ENCODE assay signal across 12 cellular contexts in the genomic region with DNA sequence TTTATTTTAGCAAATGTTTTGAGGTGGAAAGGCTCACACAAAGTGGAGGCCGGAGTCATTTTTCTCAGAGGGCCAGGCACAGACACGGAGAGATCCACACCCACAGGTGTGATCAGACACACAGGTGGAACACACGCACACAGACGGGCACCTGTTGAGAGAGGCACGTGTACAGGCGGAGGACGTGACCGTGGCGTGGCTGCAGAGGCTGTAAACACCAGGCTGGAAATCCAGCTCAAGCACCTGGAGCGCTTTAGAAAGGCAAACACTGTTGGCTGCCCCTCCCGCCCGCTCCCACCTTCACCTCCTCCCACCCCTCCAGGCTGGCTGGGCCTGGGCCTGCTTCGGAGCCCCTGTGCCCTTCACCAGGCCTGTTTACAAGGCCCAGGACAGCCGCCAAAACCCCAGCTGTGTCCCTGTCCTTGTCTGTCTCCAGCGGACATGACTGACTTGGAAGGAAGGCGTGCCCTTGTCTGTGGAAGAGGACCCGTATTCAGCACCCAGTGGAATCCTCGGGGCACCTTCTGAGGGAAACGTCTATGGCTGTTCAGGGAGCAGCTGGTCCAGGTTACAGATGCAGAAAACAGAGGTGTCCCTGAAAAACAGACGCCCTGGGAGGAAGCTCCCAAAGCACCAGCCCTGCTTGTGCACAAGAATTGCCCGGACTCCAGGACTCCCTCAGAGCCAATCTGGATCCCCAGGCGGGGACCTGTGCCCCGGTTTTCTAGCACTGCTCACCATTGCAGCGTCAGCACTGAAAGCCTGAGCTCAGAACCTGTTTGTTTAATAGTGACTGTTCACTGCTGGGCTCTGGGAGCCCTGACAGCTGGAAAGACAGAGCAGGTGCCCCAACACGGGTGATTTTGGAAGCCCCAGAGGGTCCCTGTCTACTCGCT.
DNase-seq lines count a peak whose midpoint lies in the region; ATAC-seq and TF ChIP-seq lines count a peak whose summit lies in the region.
"Had no signal": no experiment of that assay in that cellular context is flagged by ENCODE, and none has a peak within 500 bp of the region (broad histone marks: within the 10 kb centered on the region; RNA-seq: fewer than 3 reads in every experiment).

No MANE protein-coding gene starts in this region.

- TF ChIP-seq EP300 in transverse colon (IDR thresholded peaks at IDR 0.05; ENCODE audit: low read depth) = no peak

- H3K9me3 ChIP-seq in mucosa of rectum (ENCODE audit: control insufficient read depth in 2 of 2, low read length in 2 of 2) = no peaks in the 10 kb centered on the region
- H3K9me3 ChIP-seq in transverse colon = no peaks in the 10 kb centered on the region

- TF ChIP-seq CTCF in transverse colon (IDR thresholded peaks at IDR 0.05) (no peak), foreskin fibroblast (IDR thresholded peaks at IDR 0.05; ENCODE audit: low read depth, low read length) (no peak)

- WGBS in transverse colon (ENCODE audit: low coverage in 1 of 2), 2 donors = 0 to 37% methylated on average over 1 to 23 of the region's 26 CpGs

- in situ Hi-C loops in transverse colon (cut with MboI; ENCODE audit: low pct_ligation_motif_present in 1 of 4, low pct_unique_long_range_greater_than_20kb in 1 of 4, low sequenced_read_pairs in 3 of 4) = loop anchor here in 2 of 4 donors (25.0 kb wide), 1 partner anchor 89 kb away; no protein-coding TSS in a partner anchor

- peak overlapping the region; percentile 60 to 75 for H3K9ac ChIP-seq in mucosa of rectum (ENCODE audit: low read depth in 1 of 2, low read length in 2 of 2)

- no peak for ATAC-seq in HG03432 (IDR thresholded peaks at IDR 0.05; ENCODE audit: unreplicated experiment)

- intact Hi-C loops in transverse colon (cut with DNase I; ENCODE audit: low total_unique reads) = loop anchor here (10.0 kb wide), 1 partner anchor 92 kb away; no protein-coding TSS in a partner anchor

- H3K4me1 ChIP-seq in mucosa of rectum (ENCODE audit: control insufficient read depth in 2 of 2, insufficient read depth in 2 of 2, low read length in 2 of 2) (peaks cover 77 to 85% of the 10 kb centered on the region in 2 donors), transverse colon (peaks cover 74 to 97% (median 89%) of the 10 kb centered on the region in 4 donors)

- H3K27ac ChIP-seq in cingulate gyrus (ENCODE audit: low read depth, low read length) = peak overlapping the region; percentile 20
- H3K27ac ChIP-seq in mucosa of rectum (ENCODE audit: low read depth in 2 of 2, low read length in 2 of 2) = peak overlapping the region; percentile 87 to 94
- H3K27ac ChIP-seq in transverse colon = peak overlapping the region; percentile 87 to 92 (median 88)

- peak; percentile 57 for DNase-seq in NCI-H345 (lab: John Stamatoyannopoulos, UW)
- DNase-seq in NCI-H345 treated with DMSO at 0.1 percent for 48 hours (lab: John Stamatoyannopoulos, UW; ENCODE audit: unreplicated experiment) = no peak
- DNase-seq in transverse colon = peak; percentile 68
- DNase-seq in foreskin fibroblast = no peak
- no peak for DNase-seq in NCI-H2196 treated with DMSO at 0.1 percent for 48 hours (lab: John Stamatoyannopoulos, UW; ENCODE audit: unreplicated experiment)
- DNase-seq: ACHN; activated CD8-positive, alpha-beta memory T cell treated with anti-CD3 and anti-CD28 coated beads for 24 hours; central memory CD4-positive, alpha-beta T cell; immature natural killer cell had no signal

- peak overlapping the region in 1 of 2 donors; percentile 20 for H3K4me3 ChIP-seq in mucosa of rectum (ENCODE audit: low read length in 2 of 2)
- no peak overlapping the region for H3K4me3 ChIP-seq in transverse colon
- no peak overlapping the region for H3K4me3 ChIP-seq in foreskin fibroblast (ENCODE audit: low read depth in 1 of 2, low read length in 2 of 2)

- H3K36me3 ChIP-seq in mucosa of rectum (ENCODE audit: control insufficient read depth in 2 of 2, insufficient read depth in 2 of 2, low read length in 2 of 2) (no peaks in the 10 kb centered on the region), transverse colon (no peaks in the 10 kb centered on the region)

- H3K27me3 ChIP-seq in mucosa of rectum (ENCODE audit: control insufficient read depth in 2 of 2, insufficient read depth in 2 of 2, low read length in 2 of 2) (no peaks in the 10 kb centered on the region), transverse colon (no peaks in the 10 kb centered on the region)

- TF ChIP-seq POLR2A in transverse colon (IDR thresholded peaks at IDR 0.05) = no peak

Comparison
In these comparisons a context has a peak if more than half of its experiments do, and no peak if none do; other contexts are left out.
1. DNase-seq: peak in NCI-H345 (single experiment) and transverse colon (single experiment); none in NCI-H345 treated with DMSO at 0.1 percent for 48 hours (single experiment), foreskin fibroblast (0 of 2) and NCI-H2196 treated with DMSO at 0.1 percent for 48 hours (single experiment).
2. H3K27ac ChIP-seq: peak in every context shown above with its lines; median percentile 90 in mucosa of rectum; 88 in transverse colon; 20 in cingulate gyrus.